In genomic region chr19:19034204-19034624, GRCh38 we compare ENCODE assay signal across 8 cellular contexts. TPM values are rescaled to one million over a fixed set of nuclear protein-coding genes. Genes with fewer than 3 reads are reported as not detected.
DNase-seq lines count a peak whose midpoint lies in the region; ATAC-seq, FAIRE-seq and TF ChIP-seq lines count a peak whose summit lies in the region.

No MANE protein-coding gene starts in this region.

- H3K27ac ChIP-seq in trophoblast cell (ENCODE audit: low read depth, low read length) (peak overlapping the region; percentile 93), upper lobe of right lung (peak overlapping the region; percentile 96)

- peaks cover 8% of the 10 kb centered on the region for H3K79me2 ChIP-seq in trophoblast cell (ENCODE audit: control insufficient read depth, insufficient read depth, low read length, poor library complexity)

- H3K4me2 ChIP-seq in trophoblast cell (ENCODE audit: low read length) = peak overlapping the region; percentile 100

- peak overlapping the region; percentile 26 for H2AFZ ChIP-seq in trophoblast cell (ENCODE audit: insufficient read depth, low read length, poor library complexity)

- no peak for TF ChIP-seq CTCF in upper lobe of right lung (IDR thresholded peaks at IDR 0.05)

- H3K27me3 ChIP-seq in trophoblast cell (ENCODE audit: insufficient read depth, low read length) (no peaks in the 10 kb centered on the region), upper lobe of right lung (no peaks in the 10 kb centered on the region)

- no CpG with 5 or more reads among the region's 10 CpGs for whole genome bisulfite sequencing in trophoblast cell (ENCODE audit: extremely low coverage, insufficient coverage, insufficient read length)

- no peak overlapping the region for H2AK5ac ChIP-seq in trophoblast cell (ENCODE audit: low read length)

- FAIRE-seq in frontal cortex (lab: Jason Lieb, UNC) = no peak

- no peak overlapping the region for H2BK120ac ChIP-seq in trophoblast cell (ENCODE audit: insufficient read depth, low read length, poor library complexity)

- no peak overlapping the region for H3K23ac ChIP-seq in trophoblast cell (ENCODE audit: low read length)

- peaks cover 9% of the 10 kb centered on the region for H3K79me1 ChIP-seq in trophoblast cell (ENCODE audit: low read length)

- DNase-seq in AML-193 (lab: John Stamatoyannopoulos, UW) = peak; percentile 77 to 81
- DNase-seq in M059J (ENCODE audit: low read depth) = peak; percentile 80
- peak; percentile 96 for DNase-seq in SIG-M5 treated with dmso at 0.1 percent for 504 hours (lab: John Stamatoyannopoulos, UW; ENCODE audit: unreplicated experiment)
- DNase-seq in activated naive CD4-positive, alpha-beta T cell (lab: John Stamatoyannopoulos, UW) = peak; percentile 4 to 30 (median 18)
- DNase-seq in frontal cortex (ENCODE audit: low spot score in 2 of 2) = peak; percentile 29 to 59
- DNase-seq in trophoblast cell = peak; percentile 82 to 84
- DNase-seq in upper lobe of right lung = peak; percentile 80

- H3K4me1 ChIP-seq in trophoblast cell (ENCODE audit: control insufficient read depth in 1 of 2, insufficient read depth in 2 of 2, low read length in 2 of 2) = peaks cover 4 to 5% of the 10 kb centered on the region in 2 experiments
- peaks cover 17% of the 10 kb centered on the region for H3K4me1 ChIP-seq in upper lobe of right lung

- no peak overlapping the region for H4K8ac ChIP-seq in trophoblast cell (ENCODE audit: low read depth, low read length)

- no peak overlapping the region for H4K12ac ChIP-seq in trophoblast cell (ENCODE audit: low read depth, low read length)

- no peak overlapping the region for H3K18ac ChIP-seq in trophoblast cell (ENCODE audit: low read length)

- H2BK5ac ChIP-seq in trophoblast cell (ENCODE audit: low read depth, low read length, poor library complexity) = no peak overlapping the region

- peak overlapping the region; percentile 76 for H3K9ac ChIP-seq in trophoblast cell (ENCODE audit: low read length)

- no peak overlapping the region for H3K14ac ChIP-seq in trophoblast cell (ENCODE audit: low read length)

- ATAC-seq in GM19324 (IDR thresholded peaks at IDR 0.05; ENCODE audit: low FRiP score, unreplicated experiment) (peak; percentile 31), upper lobe of right lung (peak; percentile 68)

- intact Hi-C loops in upper lobe of right lung (cut with DNase I) = no loop called here

- peaks cover 2% of the 10 kb centered on the region for H3K9me3 ChIP-seq in trophoblast cell (ENCODE audit: insufficient read depth, low read depth, low read length)
- no peaks in the 10 kb centered on the region for H3K9me3 ChIP-seq in upper lobe of right lung

- H3K4ac ChIP-seq in trophoblast cell (ENCODE audit: low read depth, low read length) = peak overlapping the region; percentile 41

- H3K4me3 ChIP-seq in trophoblast cell (ENCODE audit: low read depth, low read length) = peak overlapping the region; percentile 85
- peak overlapping the region; percentile 88 for H3K4me3 ChIP-seq in upper lobe of right lung

- H3K36me3 ChIP-seq in trophoblast cell (ENCODE audit: control insufficient read depth in 1 of 2, insufficient read depth in 2 of 2, low read length in 2 of 2) = peaks cover 16 to 19% of the 10 kb centered on the region in 2 experiments
- peaks cover 16% of the 10 kb centered on the region for H3K36me3 ChIP-seq in upper lobe of right lung

- H2BK12ac ChIP-seq in trophoblast cell (ENCODE audit: low read length) = no peak overlapping the region

- no peak overlapping the region for H4K91ac ChIP-seq in trophoblast cell (ENCODE audit: low read depth, low read length)

RNA-seq across cellular contexts. Expression of gene ARMC6, which starts 0.8 kb away (rescaled TPM):
- 38.2 and 40.3 TPM in 2 replicates for total RNA-seq in M059J (2014; rRNA removed; shearing (Covaris generic))
- total RNA-seq in frontal cortex = 56.3 TPM
- 9.8 and 10.7 TPM in 2 replicates for polyA plus RNA-seq in trophoblast cell (2013)
- 21.7 TPM for total RNA-seq in upper lobe of right lung

RNA-seq across cellular contexts. Expression of gene SUGP2, which starts 0.9 kb away (rescaled TPM):
- 31.8 and 49.0 TPM in 2 replicates for total RNA-seq in M059J (2014; rRNA removed; shearing (Covaris generic))
- total RNA-seq in frontal cortex = 90.5 TPM
- 48.0 and 52.2 TPM in 2 replicates for polyA plus RNA-seq in trophoblast cell (2013)
- total RNA-seq in upper lobe of right lung = 75.6 TPM

RNA-seq across cellular contexts. Expression of gene SLC25A42, which starts 29.6 kb away (rescaled TPM):
- total RNA-seq in M059J (2014; rRNA removed; shearing (Covaris generic)) = 8.4 and 10.3 TPM in 2 replicates
- total RNA-seq in frontal cortex (10.2 TPM), upper lobe of right lung (12.7 TPM)
- polyA plus RNA-seq in trophoblast cell (2013) = 3.2 and 3.3 TPM in 2 replicates

Comparison
In these comparisons a context has a peak if more than half of its experiments do, and no peak if none do; other contexts are left out.
1. Peak in every context shown above with its lines: DNase-seq, ATAC-seq, H3K4me3 ChIP-seq and H3K27ac ChIP-seq.
2. DNase-seq: peak in every context shown above with its lines; median percentile 96 in SIG-M5 treated with dmso at 0.1 percent for 504 hours; 83 in trophoblast cell; 80 in M059J; 80 in upper lobe of right lung; 79 in AML-193; 44 in frontal cortex; 18 in activated naive CD4-positive, alpha-beta T cell.